In the genomic region with DNA sequence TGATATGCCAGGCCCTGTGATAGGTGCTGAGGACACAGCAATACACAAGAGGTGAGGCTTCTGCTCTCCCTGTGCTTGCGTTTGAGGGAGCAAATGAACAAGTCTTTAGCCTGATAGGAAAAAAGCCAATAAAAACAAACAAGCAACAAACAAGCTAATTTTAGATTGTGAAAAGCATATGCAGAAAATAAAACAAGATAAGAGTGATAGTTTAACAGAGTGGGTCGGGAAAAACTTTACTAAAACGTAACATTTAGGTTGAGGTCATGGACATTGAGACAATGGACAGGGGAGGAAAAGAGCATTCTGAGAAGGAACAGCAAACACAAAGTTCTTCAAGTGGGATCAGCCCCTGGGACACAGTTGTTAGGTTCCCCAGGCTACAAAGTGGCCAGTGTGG, we compare ENCODE assay signal across 9 cellular contexts. TPM values are rescaled to one million over a fixed set of nuclear protein-coding genes. Genes with fewer than 3 reads are reported as not detected.
DNase-seq lines count a peak whose midpoint lies in the region; ATAC-seq, FAIRE-seq and TF ChIP-seq lines count a peak whose summit lies in the region.
"Had no signal": no experiment of that assay in that cellular context is flagged by ENCODE, and none has a peak within 500 bp of the region (broad histone marks: within the 10 kb centered on the region; RNA-seq: fewer than 3 reads in every experiment).

No MANE protein-coding gene starts in this region.

- H3K9me3 ChIP-seq in DND-41 (ENCODE audit: insufficient read depth, low read length, severe bottlenecking) (no peaks in the 10 kb centered on the region), H1 (ENCODE audit: insufficient read depth in 2 of 2, low read depth in 1 of 2, low read length in 1 of 2) (no peaks in the 10 kb centered on the region; a peak in 2 of 4 replicates), sigmoid colon (no peaks in the 10 kb centered on the region)

- H4K5ac ChIP-seq in H1 (ENCODE audit: insufficient read length, low read depth, low read length) = no peak overlapping the region

- H4K8ac ChIP-seq in H1 (ENCODE audit: extremely low read depth, insufficient read depth, low read length) = no peak overlapping the region

- H3K36me3 ChIP-seq in DND-41 (ENCODE audit: insufficient read depth, low read length) (peaks cover 10% of the 10 kb centered on the region; the same call in 1 of the 2 replicates), H1 (ENCODE audit: control insufficient read depth in 2 of 4, insufficient read depth in 4 of 4, low read length in 3 of 4) (0 out of 8 replicates have a peak, but pooled peaks cover 0 to 3% (median 0%) of the 10 kb centered on the region in 4 experiments), sigmoid colon (no peaks in the 10 kb centered on the region)

- H2BK20ac ChIP-seq in H1 (ENCODE audit: low read length) = no peak overlapping the region

- H3K9ac ChIP-seq in DND-41 (ENCODE audit: low read depth, low read length) (peak overlapping the region; percentile 46), H1 (replicated peaks in 1 of 4; ENCODE audit: extremely low read depth in 1 of 4, low read depth in 3 of 4, low read length in 3 of 4) (no peak overlapping the region)
- H3K9ac ChIP-seq: KMS-11 had no signal

- TF ChIP-seq EP300 in H1 (IDR thresholded peaks at IDR 0.05; ENCODE audit: borderline replicate concordance in 1 of 2, low read depth in 2 of 2, low read length in 2 of 2) = no peak
- TF ChIP-seq EP300 in sigmoid colon (IDR thresholded peaks at IDR 0.05) = no peak

- H3K4ac ChIP-seq in H1 (replicated peaks; ENCODE audit: insufficient read length, low read depth, low read length) = no peak overlapping the region

- H4K20me1 ChIP-seq in DND-41 (ENCODE audit: insufficient read depth, low read length) (no peaks in the 10 kb centered on the region), H1 (replicated peaks in 1 of 2; ENCODE audit: control insufficient read depth in 1 of 2, insufficient read depth in 2 of 2, low read length in 2 of 2) (no peaks in the 10 kb centered on the region)

- no peak overlapping the region for H2BK120ac ChIP-seq in H1 (replicated peaks; ENCODE audit: low read depth, low read length)

- H3K23me2 ChIP-seq in H1 (ENCODE audit: low read depth, low read length) = peaks cover 7% of the 10 kb centered on the region; the same call in 1 of the 2 replicates

- H2BK15ac ChIP-seq in H1 (ENCODE audit: low read length) = no peak overlapping the region

- H3K56ac ChIP-seq in H1 (replicated peaks; ENCODE audit: insufficient read length, low read depth, low read length) = no peak overlapping the region

- H2AFZ ChIP-seq in DND-41 (ENCODE audit: low read depth, low read length) = no peak overlapping the region
- H2AFZ ChIP-seq in H1 (ENCODE audit: low read length) = no peak overlapping the region

- POLR2A ChIA-PET in RWPE1 (lab: Yijun Ruan, JAX; ENCODE audit: low non-redundant PET) = interaction anchor here (1.2 kb wide), 1 partner anchor 24 kb away, joined by 6 read pairs; a partner anchor contains a TSS
- POLR2A ChIA-PET in H1 (lab: Charles Lee; ENCODE audit: partially characterized antibody) = interaction anchor here (1.0 kb wide), 1 partner anchor 24 kb away, joined by 4 read pairs; a partner anchor contains a TSS

- H3K79me2 ChIP-seq in DND-41 (ENCODE audit: insufficient read depth, low read length) (peaks cover 78% of the 10 kb centered on the region), H1 (ENCODE audit: control insufficient read depth in 1 of 2, insufficient read depth in 2 of 2, low read length in 2 of 2) (0 out of 4 replicates have a peak, but pooled peaks cover 0 to 4% of the 10 kb centered on the region in 2 experiments)

- 0 out of 2 replicates have a peak overlapping the region, but pooled peaks have one; percentile 40 for H2BK5ac ChIP-seq in H1 (ENCODE audit: low read depth, low read length)

- TF ChIP-seq POLR2A in H1 (IDR thresholded peaks at IDR 0.05; ENCODE audit: control extremely low read depth in 1 of 2, low read depth in 2 of 2, low read length in 2 of 2) (no peak), sigmoid colon (IDR thresholded peaks at IDR 0.05) (no peak), H54 (IDR thresholded peaks at IDR 0.05; ENCODE audit: low read depth, low read length) (no peak)

- H3K27ac ChIP-seq in DND-41 (ENCODE audit: low read length) (peak overlapping the region; percentile 91), RWPE1 (peak overlapping the region; percentile 76), H1 (ENCODE audit: low read depth, low read length) (peak overlapping the region; percentile 37; the same call in 1 of the 2 replicates), sigmoid colon (peak overlapping the region; percentile 91 to 95 (median 94))
- H3K27ac ChIP-seq: KMS-11 had no signal

- in situ Hi-C loops in GM13976 (cut with MboI; ENCODE audit: low sequenced_read_pairs, unreplicated experiment) = loop anchor here (25.0 kb wide), 1 partner anchor 379 kb away; a partner anchor contains a TSS

- H3K79me1 ChIP-seq in H1 (ENCODE audit: low read depth, low read length) = no peaks in the 10 kb centered on the region

- no peaks in the 10 kb centered on the region for H3K27me3 ChIP-seq in DND-41 (ENCODE audit: insufficient read depth, low read length, poor library complexity)
- peaks cover 0 to 2% (median 0%) of the 10 kb centered on the region in 4 experiments; a peak in 1 of 7 replicates for H3K27me3 ChIP-seq in H1 (replicated peaks in 1 of 4; ENCODE audit: control insufficient read depth in 3 of 4, extremely low read depth in 1 of 4, insufficient read depth in 3 of 4, low read length in 3 of 4)
- H3K27me3 ChIP-seq in sigmoid colon = no peaks in the 10 kb centered on the region

- no peak overlapping the region for H2BK12ac ChIP-seq in H1 (ENCODE audit: low read depth, low read length)

- TF ChIP-seq CTCF in DND-41 (IDR thresholded peaks at IDR 0.05; ENCODE audit: borderline replicate concordance, extremely low read depth, low read length, poor library complexity, severe bottlenecking) = no peak
- no peak for TF ChIP-seq CTCF in RWPE1 (conservative IDR thresholded peaks at IDR 0.05; ENCODE audit: low read depth)
- no peak for TF ChIP-seq CTCF in H1 (IDR thresholded peaks at IDR 0.05; ENCODE audit: control extremely low read depth in 1 of 3, insufficient read depth in 1 of 3, low read depth in 1 of 3, low read length in 3 of 3)
- TF ChIP-seq CTCF in sigmoid colon (IDR thresholded peaks at IDR 0.05) = no peak
- TF ChIP-seq CTCF in GM13976 (IDR thresholded peaks at IDR 0.05; ENCODE audit: borderline replicate concordance, control extremely low read depth, extremely low read depth, insufficient read depth, missing control alignments) = no peak

- no peak for DNase-seq in DND-41
- DNase-seq in RWPE1 (ENCODE audit: low spot score) = no peak
- no peak for DNase-seq in H1 (ENCODE audit: low read depth in 1 of 2, low spot score in 2 of 2)
- no peak for DNase-seq in sigmoid colon
- DNase-seq in H54 (ENCODE audit: insufficient read length, low spot score) = no peak
- no peak for DNase-seq in GM13976 (ENCODE audit: low spot score)
- DNase-seq in NCI-H2227 (lab: John Stamatoyannopoulos, UW; ENCODE audit: unreplicated experiment) = no peak

- no peak overlapping the region for H3K18ac ChIP-seq in H1 (ENCODE audit: extremely low read depth, low read length)

- H2AK5ac ChIP-seq in H1 (ENCODE audit: low read depth, low read length) = no peak overlapping the region

- 89% methylated on average over 3 of the region's 3 CpGs; no CpG with 5 or more reads in 1 of the 2 experiments for WGBS in H1 (ENCODE audit: extremely low coverage in 1 of 2, insufficient coverage in 1 of 2, insufficient read length in 1 of 2, insufficient replicate concordance in 2 of 2, low coverage in 1 of 2, low lambda C conversion rate in 2 of 2, missing lambda C conversion rate in 1 of 2), 2 experiments
- 9 to 54% methylated on average over 3 of the region's 3 CpGs for WGBS in sigmoid colon, 2 donors

- H3K4me2 ChIP-seq in DND-41 (ENCODE audit: insufficient read depth, low read length) (peak overlapping the region; percentile 81), H1 (ENCODE audit: insufficient read depth in 1 of 2, low read depth in 2 of 2, low read length in 2 of 2) (0 out of 4 replicates have a peak overlapping the region, but pooled peaks of 1 of the 2 experiments have one; percentile 20)
- H3K4me2 ChIP-seq: KMS-11 had no signal

- ATAC-seq in DND-41 (ENCODE audit: insufficient read depth, low read depth) (no peak), GM19455 (IDR thresholded peaks at IDR 0.05; ENCODE audit: unreplicated experiment) (no peak)

- H3K4me3 ChIP-seq in DND-41 (ENCODE audit: low read depth in 1 of 2, low read length in 2 of 2) (peak overlapping the region in 1 of 2 experiments; percentile 42; a peak in 2 of 4 replicates), H1 (ENCODE audit: extremely low read depth in 1 of 4, insufficient read depth in 2 of 4, low read depth in 3 of 4, low read length in 4 of 4) (no peak overlapping the region), sigmoid colon (peak overlapping the region in 1 of 4 donors; percentile 14)

- no peak overlapping the region for H3K23ac ChIP-seq in H1 (ENCODE audit: insufficient read length)

- H4K91ac ChIP-seq in H1 (replicated peaks; ENCODE audit: insufficient read length, low read length) = no peak overlapping the region

- TF ChIP-seq RAD21 in H1 (IDR thresholded peaks at IDR 0.05 in 1 of 2, conservative IDR thresholded peaks at IDR 0.05 in 1 of 2; ENCODE audit: low read depth in 2 of 2, low read length in 2 of 2) = no peak

- no peak overlapping the region for H3K14ac ChIP-seq in H1 (ENCODE audit: insufficient read length)

- FAIRE-seq in H1 (lab: Jason Lieb, UNC) (no peak), H54 (lab: Jason Lieb, UNC) (no peak)

- intact Hi-C loops in sigmoid colon (cut with DNase I) = loop anchor here (5.0 kb wide), 1 partner anchor 324 kb away; no protein-coding TSS in a partner anchor

- CTCF ChIA-PET in RWPE1 (lab: Yijun Ruan, JAX) = interaction anchor here (0.9 to 1.0 kb wide), 2 partner anchors 24 to 81 kb away, joined by 3 read pairs; a partner anchor contains a TSS
- CTCF ChIA-PET in H1 (lab: Charles Lee; ENCODE audit: partially characterized antibody) = interaction anchor here (0.8 to 6.5 kb wide), 8 partner anchors 18 to 266 kb away, joined by 3 to 40 read pairs (median 6); a partner anchor contains a TSS

- H3K4me1 ChIP-seq in DND-41 (ENCODE audit: insufficient read depth, low read length) (peaks cover 71% of the 10 kb centered on the region), H1 (replicated peaks in 1 of 4; ENCODE audit: control insufficient read depth in 3 of 4, insufficient read depth in 4 of 4, low read length in 3 of 4) (peaks cover 6 to 17% (median 10%) of the 10 kb centered on the region in 4 experiments; a peak in 5 of 7 replicates), sigmoid colon (peaks cover 0 to 74% (median 55%) of the 10 kb centered on the region in 4 donors)

RNA-seq across cellular contexts. Expression of a gene that starts 4.3 kb away (rescaled TPM):
- total RNA-seq in H1 (2021; fragmentation: NEBNext Ultra II Directional; extraction: Animal tissue kit (Norgen Biotek cat#: 25700)) = 10.4 and 13.2 TPM in 2 replicates
- 15.7 and 16.4 TPM in 2 replicates for polyA plus RNA-seq in H1 (2011; rRNA removed)
- polyA plus RNA-seq in H1 (2011; cell fraction: cytosol; rRNA removed) = 13.1 TPM
- polyA plus RNA-seq in H1 (2011; cell fraction: nucleus; rRNA removed) = 10.0 TPM
- 9.6 to 14.6 TPM (median 10.6 TPM) in 4 replicates for polyA plus RNA-seq in H1 (2012, experiment 1 of 2)
- 16.3 TPM for polyA plus RNA-seq in H1 (2012, experiment 2 of 2)
- 6.2 TPM for polyA plus RNA-seq in H1 (2013, experiment 1 of 2)
- polyA plus RNA-seq in H1 (2013, experiment 2 of 2) = 5.9 TPM
- 9.1 and 11.0 TPM in 2 replicates for polyA minus RNA-seq in H1 (2011; rRNA and poly(A)+ RNA removed)
- 6.7 TPM for polyA minus RNA-seq in H1 (2011; cell fraction: cytosol; rRNA and poly(A)+ RNA removed)
- 4.5 TPM for polyA minus RNA-seq in H1 (2011; cell fraction: nucleus; rRNA and poly(A)+ RNA removed)
- 10 to 100 TPM; 29.6 to 46.7 (median 43.6) TPM for total RNA-seq in sigmoid colon
- 10 to 100 TPM; 19.2 to 48.6 (median 46.0) TPM for polyA plus RNA-seq in sigmoid colon

RNA-seq across cellular contexts. Expression of a gene that starts 24.0 kb away (rescaled TPM):
- 42.5 and 42.7 TPM in 2 replicates for total RNA-seq in H1 (2021; fragmentation: NEBNext Ultra II Directional; extraction: Animal tissue kit (Norgen Biotek cat#: 25700))
- polyA plus RNA-seq in H1 (2011; rRNA removed) (17.3 and 20.5 TPM in 2 replicates), sigmoid colon (10 to 100 TPM; 17.5 to 19.2 (median 19.2) TPM)
- polyA plus RNA-seq in H1 (2011; cell fraction: cytosol; rRNA removed) = 23.6 TPM
- 29.6 TPM for polyA plus RNA-seq in H1 (2011; cell fraction: nucleus; rRNA removed)
- 21.9 to 28.9 TPM (median 24.5 TPM) in 4 replicates for polyA plus RNA-seq in H1 (2012, experiment 1 of 2)
- 3.3 TPM for polyA plus RNA-seq in H1 (2012, experiment 2 of 2)
- polyA plus RNA-seq in H1 (2013, experiment 1 of 2) = 20.1 TPM
- polyA plus RNA-seq in H1 (2013, experiment 2 of 2) = 18.7 TPM
- 40.6 and 56.0 TPM in 2 replicates for polyA minus RNA-seq in H1 (2011; rRNA and poly(A)+ RNA removed)
- 26.1 TPM for polyA minus RNA-seq in H1 (2011; cell fraction: cytosol; rRNA and poly(A)+ RNA removed)
- polyA minus RNA-seq in H1 (2011; cell fraction: nucleus; rRNA and poly(A)+ RNA removed) = 52.2 TPM
- total RNA-seq in sigmoid colon = 10 to 100 TPM; 51.0 to 56.0 (median 53.7) TPM

Comparison
In these comparisons a context has a peak if more than half of its experiments do, and no peak if none do; other contexts are left out.
1. H3K27ac ChIP-seq: peak in every context shown above with its lines; median percentile 94 in sigmoid colon; 91 in DND-41; 76 in RWPE1; 37 in H1.